ENCODE assay signal across 17 cellular contexts in the genomic region with DNA sequence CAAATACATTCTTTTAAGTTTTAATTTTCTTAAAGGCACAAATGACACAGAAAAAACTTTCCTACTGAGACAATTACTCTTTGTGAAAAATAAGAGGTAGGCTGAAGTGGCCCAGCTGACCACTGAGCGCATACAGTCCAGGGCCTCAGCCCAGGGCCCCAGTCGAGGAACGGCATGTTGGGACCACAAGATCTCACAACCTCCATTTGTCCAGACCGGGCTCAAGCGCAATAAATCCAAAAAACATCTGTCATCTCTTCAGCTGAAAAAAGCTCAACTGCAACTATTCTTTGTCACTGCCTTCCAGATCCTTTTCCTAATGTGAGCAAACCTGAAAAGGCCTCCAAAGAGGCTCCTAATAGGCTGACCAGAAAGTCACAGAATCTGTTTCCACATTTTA.
DNase-seq lines count a peak whose midpoint lies in the region; ATAC-seq and TF ChIP-seq lines count a peak whose summit lies in the region.
"Had no signal": no experiment of that assay in that cellular context is flagged by ENCODE, and none has a peak within 500 bp of the region (broad histone marks: within the 10 kb centered on the region; RNA-seq: fewer than 3 reads in every experiment).

No MANE protein-coding gene starts in this region.

- POLR2A ChIA-PET in naive thymus-derived CD4-positive, alpha-beta T cell (lab: Charles Lee): no interaction called here

- no peaks in the 10 kb centered on the region for H3K27me3 Mint-ChIP-seq in central memory CD8-positive, alpha-beta T cell
- H3K27me3 Mint-ChIP-seq in progenitor cell of endocrine pancreas: no peaks in the 10 kb centered on the region
- H3K27me3 Mint-ChIP-seq in naive thymus-derived CD4-positive, alpha-beta T cell: no peaks in the 10 kb centered on the region

- no peaks in the 10 kb centered on the region for H3K9me3 Mint-ChIP-seq in central memory CD8-positive, alpha-beta T cell
- H3K9me3 Mint-ChIP-seq in progenitor cell of endocrine pancreas (ENCODE audit: low read depth): peaks cover 5% of the 10 kb centered on the region
- H3K9me3 Mint-ChIP-seq in naive thymus-derived CD4-positive, alpha-beta T cell: peaks cover 0 to 8% (median 0%) of the 10 kb centered on the region in 11 donors
- H3K9me3 Mint-ChIP-seq: CD8-positive, alpha-beta T cell had no signal

- no peak overlapping the region for H3K27ac ChIP-seq in naive thymus-derived CD4-positive, alpha-beta T cell (ENCODE audit: low read depth, low read length)
- H3K27ac ChIP-seq: RWPE1, SJSA1 had no signal

- H3K4me3 Mint-ChIP-seq in central memory CD8-positive, alpha-beta T cell: no peak overlapping the region
- H3K4me3 Mint-ChIP-seq in progenitor cell of endocrine pancreas (ENCODE audit: low read depth): no peak overlapping the region
- no peak overlapping the region for H3K4me3 Mint-ChIP-seq in naive thymus-derived CD4-positive, alpha-beta T cell
- H3K4me3 Mint-ChIP-seq: CD8-positive, alpha-beta T cell had no signal

- peaks cover 0 to 6% of the 10 kb centered on the region in 2 donors for H3K4me1 ChIP-seq in naive thymus-derived CD4-positive, alpha-beta T cell (ENCODE audit: control insufficient read depth in 2 of 2, insufficient read depth in 2 of 2, low read length in 2 of 2)

- intact Hi-C loops in naive thymus-derived CD4-positive, alpha-beta T cell (cut with micrococcal nuclease): no loop called here

- no peak for TF ChIP-seq CTCF in progenitor cell of endocrine pancreas (IDR thresholded peaks at IDR 0.05; ENCODE audit: unreplicated experiment)

- peak; percentile 22 for DNase-seq in DMS 273 treated with DMSO at 0.1 percent for 48 hours (lab: John Stamatoyannopoulos, UW)
- DNase-seq in MV-4-11 (lab: John Stamatoyannopoulos, UW): peak; percentile 26
- DNase-seq in central memory CD8-positive, alpha-beta T cell (ENCODE audit: low spot score in 2 of 2): no peak
- no peak for DNase-seq in progenitor cell of endocrine pancreas (ENCODE audit: low spot score, unreplicated experiment)
- no peak for DNase-seq in stimulated activated CD8-positive, alpha-beta memory T cell treated with anti-CD3 and anti-CD28 coated beads, Interleukin-4, amount 100 ng/mL, for 48 hours
- no peak for DNase-seq in activated CD4-positive, alpha-beta T cell treated with anti-CD3 and anti-CD28 coated beads, Interleukin-2, amount 50 U/mL, for 48 hours
- DNase-seq in naive thymus-derived CD4-positive, alpha-beta T cell: no peak
- DNase-seq: CD8-positive, alpha-beta T cell; DMS153; HCEC 1CT; NCI-H1092 treated with DMSO at 0.1 percent for 48 hours; NCI-H187; NCI-H2171; NCI-H446 treated with DMSO at 0.1 percent for 48 hours had no signal

- peaks cover 42% of the 10 kb centered on the region for H3K4me1 Mint-ChIP-seq in central memory CD8-positive, alpha-beta T cell
- peaks cover 25% of the 10 kb centered on the region for H3K4me1 Mint-ChIP-seq in progenitor cell of endocrine pancreas (ENCODE audit: low read depth)
- peaks cover 15 to 64% (median 57%) of the 10 kb centered on the region in 7 donors for H3K4me1 Mint-ChIP-seq in naive thymus-derived CD4-positive, alpha-beta T cell

- H3K9me3 ChIP-seq in naive thymus-derived CD4-positive, alpha-beta T cell (ENCODE audit: control insufficient read depth in 2 of 3, low read length in 3 of 3): no peaks in the 10 kb centered on the region

- H3K27me3 ChIP-seq in naive thymus-derived CD4-positive, alpha-beta T cell (ENCODE audit: control insufficient read depth in 2 of 2, insufficient read depth in 2 of 2, low read length in 2 of 2): no peaks in the 10 kb centered on the region
- H3K27me3 ChIP-seq: SJSA1 had no signal

- peaks cover 3% of the 10 kb centered on the region for H3K36me3 Mint-ChIP-seq in central memory CD8-positive, alpha-beta T cell (ENCODE audit: insufficient read depth)
- peaks cover 5% of the 10 kb centered on the region for H3K36me3 Mint-ChIP-seq in progenitor cell of endocrine pancreas (ENCODE audit: insufficient read depth)
- H3K36me3 Mint-ChIP-seq in naive thymus-derived CD4-positive, alpha-beta T cell: peaks cover 0 to 16% (median 9%) of the 10 kb centered on the region in 5 donors

- H3K36me3 ChIP-seq in naive thymus-derived CD4-positive, alpha-beta T cell (ENCODE audit: control insufficient read depth in 2 of 3, insufficient read depth in 3 of 3, low read length in 3 of 3): no peaks in the 10 kb centered on the region
- H3K36me3 ChIP-seq: SJSA1 had no signal

- ATAC-seq in central memory CD8-positive, alpha-beta T cell (replicated peaks; ENCODE audit: extremely low read depth, poor library complexity, severe bottlenecking): no peak
- no peak for ATAC-seq in HG02884 (IDR thresholded peaks at IDR 0.05; ENCODE audit: unreplicated experiment)
- ATAC-seq in naive thymus-derived CD4-positive, alpha-beta T cell: no peak
- ATAC-seq: CD8-positive, alpha-beta T cell had no signal

- CTCF ChIA-PET in naive thymus-derived CD4-positive, alpha-beta T cell (lab: Charles Lee): no interaction called here

- no peak overlapping the region for H3K4me3 ChIP-seq in naive thymus-derived CD4-positive, alpha-beta T cell (ENCODE audit: low read length)
- H3K4me3 ChIP-seq: SJSA1 had no signal

- peak overlapping the region; percentile 39 for H3K27ac Mint-ChIP-seq in central memory CD8-positive, alpha-beta T cell (ENCODE audit: low read depth)
- peak overlapping the region; percentile 63 for H3K27ac Mint-ChIP-seq in progenitor cell of endocrine pancreas
- H3K27ac Mint-ChIP-seq in naive thymus-derived CD4-positive, alpha-beta T cell: no peak overlapping the region
- H3K27ac Mint-ChIP-seq: CD8-positive, alpha-beta T cell had no signal

Comparison
In these comparisons a context has a peak if more than half of its experiments do, and no peak if none do; other contexts are left out.
1. DNase-seq: peak in DMS 273 treated with DMSO at 0.1 percent for 48 hours (single experiment) and MV-4-11 (single experiment); none in central memory CD8-positive, alpha-beta T cell (0 of 2), progenitor cell of endocrine pancreas (single experiment), stimulated activated CD8-positive, alpha-beta memory T cell treated with anti-CD3 and anti-CD28 coated beads, Interleukin-4, amount 100 ng/mL, for 48 hours (single experiment), activated CD4-positive, alpha-beta T cell treated with anti-CD3 and anti-CD28 coated beads, Interleukin-2, amount 50 U/mL, for 48 hours (0 of 2) and naive thymus-derived CD4-positive, alpha-beta T cell (0 of 9).
2. H3K27ac Mint-ChIP-seq: peak in central memory CD8-positive, alpha-beta T cell (single experiment) and progenitor cell of endocrine pancreas (single experiment); none in naive thymus-derived CD4-positive, alpha-beta T cell (0 of 9).